1 cellular context compared by ENCODE assay signal in the genomic region with DNA sequence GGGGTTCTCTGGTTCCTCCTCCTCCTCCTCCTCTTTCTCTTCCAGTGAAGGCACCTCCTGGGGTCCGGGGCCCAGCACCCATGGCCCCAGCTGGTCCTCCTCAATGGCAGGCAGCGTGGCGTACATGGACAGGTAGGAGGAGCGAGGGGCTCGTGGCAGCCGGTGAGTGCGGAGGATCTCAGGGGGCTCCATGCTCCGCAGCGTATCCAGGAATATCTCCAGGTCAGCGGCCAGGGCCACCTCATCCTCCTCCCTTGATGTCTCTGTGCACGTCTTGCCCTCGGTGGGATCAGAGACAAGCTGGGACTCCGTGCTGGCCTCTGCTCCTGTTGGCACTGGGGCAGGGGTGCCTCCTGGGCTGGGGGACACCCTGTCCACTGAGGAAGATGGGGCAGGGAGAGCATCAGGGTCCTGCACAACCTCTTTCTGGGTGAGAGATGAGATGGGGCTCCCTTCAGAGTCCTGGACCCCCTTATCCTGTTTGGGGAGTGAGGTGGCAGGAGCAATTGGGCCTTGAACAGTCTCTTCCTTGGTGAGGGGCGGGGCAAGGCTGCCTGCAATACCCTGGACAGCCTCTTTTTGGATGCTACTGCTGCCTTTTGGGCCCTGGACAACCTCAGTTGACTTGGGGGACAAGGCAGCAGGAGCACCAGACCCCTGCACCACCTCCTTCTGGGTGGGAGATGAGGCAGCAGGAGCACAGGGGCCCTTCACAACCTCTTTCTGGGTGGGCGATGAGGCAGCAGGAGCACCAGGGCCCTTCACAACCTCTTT.
TF ChIP-seq lines count a peak whose summit lies in the region.

No MANE protein-coding gene starts in this region.

TF ChIP-seq in IMR-90, 13 proteins besides CTCF, POLR2A, EP300 and RAD21:
- no peak for TF ChIP-seq CEBPB (IDR thresholded peaks at IDR 0.05; ENCODE audit: low read depth, low read length)
- TF ChIP-seq MAFK (IDR thresholded peaks at IDR 0.05; ENCODE audit: low read depth, low read length) = no peak
- no peak for TF ChIP-seq FOS (IDR thresholded peaks at IDR 0.05; ENCODE audit: low read depth, low read length)
- TF ChIP-seq, protein P1, sequence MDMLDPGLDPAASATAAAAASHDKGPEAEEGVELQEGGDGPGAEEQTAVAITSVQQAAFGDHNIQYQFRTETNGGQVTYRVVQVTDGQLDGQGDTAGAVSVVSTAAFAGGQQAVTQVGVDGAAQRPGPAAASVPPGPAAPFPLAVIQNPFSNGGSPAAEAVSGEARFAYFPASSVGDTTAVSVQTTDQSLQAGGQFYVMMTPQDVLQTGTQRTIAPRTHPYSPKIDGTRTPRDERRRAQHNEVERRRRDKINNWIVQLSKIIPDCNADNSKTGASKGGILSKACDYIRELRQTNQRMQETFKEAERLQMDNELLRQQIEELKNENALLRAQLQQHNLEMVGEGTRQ (IDR thresholded peaks at IDR 0.05; ENCODE audit: low read depth, low read length) = no peak
- TF ChIP-seq, protein P2, sequence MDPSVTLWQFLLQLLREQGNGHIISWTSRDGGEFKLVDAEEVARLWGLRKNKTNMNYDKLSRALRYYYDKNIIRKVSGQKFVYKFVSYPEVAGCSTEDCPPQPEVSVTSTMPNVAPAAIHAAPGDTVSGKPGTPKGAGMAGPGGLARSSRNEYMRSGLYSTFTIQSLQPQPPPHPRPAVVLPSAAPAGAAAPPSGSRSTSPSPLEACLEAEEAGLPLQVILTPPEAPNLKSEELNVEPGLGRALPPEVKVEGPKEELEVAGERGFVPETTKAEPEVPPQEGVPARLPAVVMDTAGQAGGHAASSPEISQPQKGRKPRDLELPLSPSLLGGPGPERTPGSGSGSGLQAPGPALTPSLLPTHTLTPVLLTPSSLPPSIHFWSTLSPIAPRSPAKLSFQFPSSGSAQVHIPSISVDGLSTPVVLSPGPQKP (IDR thresholded peaks at IDR 0.05; ENCODE audit: borderline replicate concordance, low read depth, low read length) = no peak
- no peak for TF ChIP-seq BHLHE40 (IDR thresholded peaks at IDR 0.05; ENCODE audit: low read depth, low read length)
- TF ChIP-seq SMC3 (IDR thresholded peaks at IDR 0.05; ENCODE audit: low read depth, low read length) = no peak
